In genomic region chr16:49876716-49877129, GRCh38 we compare ENCODE assay signal across 8 cellular contexts. TPM values are rescaled to one million over a fixed set of nuclear protein-coding genes. Genes with fewer than 3 reads are reported as not detected.
DNase-seq lines count a peak whose midpoint lies in the region; ATAC-seq, FAIRE-seq and TF ChIP-seq lines count a peak whose summit lies in the region.
"Had no signal": no experiment of that assay in that cellular context is flagged by ENCODE, and none has a peak within 500 bp of the region (broad histone marks: within the 10 kb centered on the region; RNA-seq: fewer than 3 reads in every experiment).

No MANE protein-coding gene starts in this region.

- peak overlapping the region; percentile 1; the same call in 1 of the 2 replicates for H3K4me2 ChIP-seq in MM.1S (ENCODE audit: low read depth, low read length)
- H3K4me2 ChIP-seq in keratinocyte (ENCODE audit: control insufficient read depth, extremely low read depth, insufficient read depth, low read depth, low read length), result no peak overlapping the region

- no peak for TF ChIP-seq EP300 in stomach (IDR thresholded peaks at IDR 0.05)

- DNase-seq in MM.1S, result peak; percentile 42
- DNase-seq in astrocyte of the hippocampus (ENCODE audit: low read depth, low spot score), result peak; percentile 71
- DNase-seq in keratinocyte (ENCODE audit: low read depth, low spot score), result no peak
- peak; percentile 68 for DNase-seq in stomach
- no peak for DNase-seq in activated gamma-delta T cell treated with Interleukin-2 at 50 U/mL for 16 hours

- ATAC-seq in HG03457 (IDR thresholded peaks at IDR 0.05; ENCODE audit: unreplicated experiment), result no peak

- H3K79me2 ChIP-seq in MM.1S (ENCODE audit: low read length) (no peaks in the 10 kb centered on the region), keratinocyte (ENCODE audit: control insufficient read depth, insufficient read depth, low read length) (no peaks in the 10 kb centered on the region)

- H2AFZ ChIP-seq in MM.1S (ENCODE audit: low read length), result peak overlapping the region; percentile 33; the same call in 1 of the 2 replicates
- H2AFZ ChIP-seq in keratinocyte (ENCODE audit: control insufficient read depth, low read length), result no peak overlapping the region

- dilution Hi-C loops in keratinocyte (cut with MboI; ENCODE audit: extremely low pct_ligation_motif_present, low sequenced_read_pairs), result loop anchor here (25.0 kb wide), 1 partner anchor 439 kb away; no protein-coding TSS in a partner anchor

- no peak for TF ChIP-seq POLR2A in stomach (IDR thresholded peaks at IDR 0.05)

- TF ChIP-seq CTCF in GM12874 (IDR thresholded peaks at IDR 0.05; ENCODE audit: insufficient read depth, low read depth, low read length), result peak; percentile 90
- peak; percentile 73 for TF ChIP-seq CTCF in MM.1S (IDR thresholded peaks at IDR 0.05; ENCODE audit: low read length)
- peak; percentile 43 to 88 (median 71) for TF ChIP-seq CTCF in keratinocyte (optimal IDR thresholded peaks at IDR 0.05 in 1 of 3, IDR thresholded peaks at IDR 0.05 in 1 of 3, conservative IDR thresholded peaks at IDR 0.05 in 1 of 3; ENCODE audit: extremely low read depth in 1 of 3, insufficient read depth in 2 of 3, low read length in 3 of 3)
- peak in 5 of 7 experiments; percentile 44 to 93 (median 88) for TF ChIP-seq CTCF in stomach (IDR thresholded peaks at IDR 0.05)

- H3K36me3 ChIP-seq in MM.1S (replicated peaks; ENCODE audit: insufficient read depth, low read length), result no peaks in the 10 kb centered on the region
- no peaks in the 10 kb centered on the region for H3K36me3 ChIP-seq in keratinocyte (ENCODE audit: control insufficient read depth in 2 of 2, extremely low read depth in 1 of 2, insufficient read depth in 2 of 2, low read length in 2 of 2)
- H3K36me3 ChIP-seq in stomach, result no peaks in the 10 kb centered on the region

- no peak overlapping the region for H3K27ac ChIP-seq in MM.1S (ENCODE audit: low read length)
- no peak overlapping the region for H3K27ac ChIP-seq in keratinocyte (ENCODE audit: control insufficient read depth, insufficient read depth, low read length)
- H3K27ac ChIP-seq in stomach, result peak overlapping the region in 1 of 5 donors; percentile 46

- H3F3A ChIP-seq in MM.1S (ENCODE audit: insufficient read depth, low read length), result no peaks in the 10 kb centered on the region

- H3K9me3 ChIP-seq in MM.1S (replicated peaks; ENCODE audit: insufficient read depth, low read length), result no peaks in the 10 kb centered on the region
- H3K9me3 ChIP-seq in keratinocyte (ENCODE audit: control insufficient read depth, low read depth, low read length), result no peaks in the 10 kb centered on the region
- H3K9me3 ChIP-seq in stomach, result no peaks in the 10 kb centered on the region

- H3K4me3 ChIP-seq in MM.1S (ENCODE audit: low read length), result no peak overlapping the region
- H3K4me3 ChIP-seq in keratinocyte (ENCODE audit: control insufficient read depth in 2 of 3, extremely low read depth in 1 of 3, insufficient read depth in 2 of 3, low read depth in 1 of 3, low read length in 3 of 3), result no peak overlapping the region
- H3K4me3 ChIP-seq in stomach, result peak overlapping the region; percentile 35 to 40 (median 40)

- H3K27me3 ChIP-seq in MM.1S (replicated peaks; ENCODE audit: insufficient read depth, low read length), result peaks cover 17% of the 10 kb centered on the region
- peaks cover 19% of the 10 kb centered on the region for H3K27me3 ChIP-seq in keratinocyte (ENCODE audit: control insufficient read depth, extremely low read depth, insufficient read depth, low read length)
- H3K27me3 ChIP-seq in stomach, result peaks cover 0 to 44% (median 8%) of the 10 kb centered on the region in 3 donors

- no peak overlapping the region for H3K9ac ChIP-seq in MM.1S (ENCODE audit: low read length)
- H3K9ac ChIP-seq in keratinocyte (ENCODE audit: control insufficient read depth, extremely low read depth, insufficient read depth, low read length), result no peak overlapping the region

- 2 to 13% (median 5%) methylated on average over 1 to 22 of the region's 22 CpGs for WGBS in stomach, 5 donors

- H4K20me1 ChIP-seq in MM.1S (ENCODE audit: insufficient read depth, low read length) (no peaks in the 10 kb centered on the region), keratinocyte (ENCODE audit: control insufficient read depth, extremely low read depth, insufficient read depth, low read length) (no peaks in the 10 kb centered on the region)

- FAIRE-seq in keratinocyte (lab: Jason Lieb, UNC), result no peak
- FAIRE-seq: TTC549 had no signal

- H3K4me1 ChIP-seq in MM.1S (ENCODE audit: low read length) (no peaks in the 10 kb centered on the region), keratinocyte (ENCODE audit: control insufficient read depth, extremely low read depth, insufficient read depth, low read length) (no peaks in the 10 kb centered on the region), stomach (peaks cover 8 to 18% (median 11%) of the 10 kb centered on the region in 4 donors)

- intact Hi-C loops in stomach (cut with DNase I; ENCODE audit: low total_unique reads), result no loop called here

- no peaks in the 10 kb centered on the region for H3K9me2 ChIP-seq in MM.1S (replicated peaks; ENCODE audit: insufficient read depth, low read length)

- no peaks in the 10 kb centered on the region for H3K9me1 ChIP-seq in keratinocyte (ENCODE audit: control insufficient read depth, extremely low read depth, insufficient read depth, low read length)

RNA-seq across cellular contexts. Expression of gene ZNF423, which starts 20.8 kb away (rescaled TPM):
- polyA plus RNA-seq in keratinocyte (0.02 to 0.05 TPM in 2 of 3 replicates, not detected in the other), stomach (1 to 10 TPM in 1 of 3 donors, under 1 TPM in 2; 0.68 to 1.2 (median 0.81) TPM)
- polyA plus RNA-seq in keratinocyte (2011; ENCODE audit: low read depth), result not detected
- polyA plus RNA-seq in keratinocyte (2011; cell fraction: cytosol; rRNA removed), result 0.01 and 0.02 TPM in 2 replicates
- 0.03 TPM in 1 of 2 replicates, not detected in the other for polyA plus RNA-seq in keratinocyte (2011; cell fraction: nucleus; rRNA removed)
- polyA plus RNA-seq in keratinocyte (2012; ENCODE audit: low replicate concordance), result 0.04 TPM in 1 of 2 replicates, not detected in the other
- polyA minus RNA-seq in keratinocyte, result 0.03 TPM in 1 of 3 replicates, not detected in the others
- polyA minus RNA-seq in keratinocyte (2011; cell fraction: cytosol; rRNA and poly(A)+ RNA removed), result not detected
- not detected in 2 replicates for polyA minus RNA-seq in keratinocyte (2011; cell fraction: nucleus; rRNA and poly(A)+ RNA removed)
- total RNA-seq in stomach, result 1 to 10 TPM in 3 of 5 donors, under 1 TPM in 2; 0.29 to 3.5 (median 1.3) TPM

Comparison
In these comparisons a context has a peak if more than half of its experiments do, and no peak if none do; other contexts are left out.
1. DNase-seq: peak in MM.1S (single experiment), astrocyte of the hippocampus (single experiment) and stomach (single experiment); none in keratinocyte (single experiment) and activated gamma-delta T cell treated with Interleukin-2 at 50 U/mL for 16 hours (single experiment).
2. H3K4me3 ChIP-seq: peak in stomach (4 of 4); none in MM.1S (single experiment) and keratinocyte (0 of 3).
3. Peak in every context shown above with its lines, with median percentiles within 50 percentile points of each other: CTCF ChIP-seq.